2 cellular contexts compared by ENCODE assay signal in the genomic region with DNA sequence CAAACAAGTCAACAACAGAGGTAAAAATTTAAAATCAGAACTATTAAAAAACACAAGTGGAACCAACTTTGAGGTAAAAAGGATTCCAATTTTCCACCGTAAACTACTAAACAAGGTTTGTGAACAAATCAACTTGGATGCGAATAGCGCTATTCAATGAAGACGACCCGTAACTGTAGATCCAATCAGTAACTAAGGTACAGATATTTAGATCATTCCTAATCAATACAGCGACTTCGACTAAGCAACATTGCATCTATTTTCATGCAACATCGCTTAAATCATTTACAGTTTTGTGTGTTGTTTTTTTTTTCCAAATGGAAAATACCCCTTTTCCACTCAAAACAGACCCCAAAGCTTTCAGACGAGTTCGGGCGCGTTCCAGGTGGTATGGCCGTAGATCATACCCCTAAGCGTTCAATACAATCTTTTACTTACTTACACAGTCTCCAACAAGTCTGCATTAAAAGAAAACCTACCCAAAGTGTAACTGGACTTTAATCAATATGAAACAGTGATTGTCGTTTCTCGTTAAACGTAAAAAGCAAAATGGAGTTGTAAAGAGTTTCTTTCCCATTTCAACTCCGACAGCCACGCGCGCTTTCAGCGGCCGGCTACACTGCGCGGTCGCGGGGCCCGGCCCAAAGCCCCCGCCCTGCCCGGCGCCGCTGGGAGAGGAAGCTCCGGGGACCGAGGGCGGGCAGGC.
A peak's percentile ranks its signal among the peaks of the same experiment; 100 is the strongest.
TF ChIP-seq lines count a peak whose summit lies in the region.

No MANE protein-coding gene starts in this region.

TF ChIP-seq in GM12878, 131 proteins besides CTCF, POLR2A, EP300 and RAD21:
- TF ChIP-seq ZBED1 (IDR thresholded peaks at IDR 0.05; ENCODE audit: borderline replicate concordance) (no peak), PML (IDR thresholded peaks at IDR 0.05; ENCODE audit: low read length) (0 out of 2 replicates have a peak, but pooled peaks have one; percentile 10), SMAD1 (IDR thresholded peaks at IDR 0.05; ENCODE audit: low read depth, partially characterized antibody) (no peak), SIN3A (IDR thresholded peaks at IDR 0.05; ENCODE audit: low read depth, low read length) (0 out of 2 replicates have a peak, but pooled peaks have one; percentile 3), RCOR1 (conservative IDR thresholded peaks at IDR 0.05; ENCODE audit: low read depth, low read length) (no peak), ZSCAN29 (IDR thresholded peaks at IDR 0.05) (no peak)
- TF ChIP-seq, protein P1, sequence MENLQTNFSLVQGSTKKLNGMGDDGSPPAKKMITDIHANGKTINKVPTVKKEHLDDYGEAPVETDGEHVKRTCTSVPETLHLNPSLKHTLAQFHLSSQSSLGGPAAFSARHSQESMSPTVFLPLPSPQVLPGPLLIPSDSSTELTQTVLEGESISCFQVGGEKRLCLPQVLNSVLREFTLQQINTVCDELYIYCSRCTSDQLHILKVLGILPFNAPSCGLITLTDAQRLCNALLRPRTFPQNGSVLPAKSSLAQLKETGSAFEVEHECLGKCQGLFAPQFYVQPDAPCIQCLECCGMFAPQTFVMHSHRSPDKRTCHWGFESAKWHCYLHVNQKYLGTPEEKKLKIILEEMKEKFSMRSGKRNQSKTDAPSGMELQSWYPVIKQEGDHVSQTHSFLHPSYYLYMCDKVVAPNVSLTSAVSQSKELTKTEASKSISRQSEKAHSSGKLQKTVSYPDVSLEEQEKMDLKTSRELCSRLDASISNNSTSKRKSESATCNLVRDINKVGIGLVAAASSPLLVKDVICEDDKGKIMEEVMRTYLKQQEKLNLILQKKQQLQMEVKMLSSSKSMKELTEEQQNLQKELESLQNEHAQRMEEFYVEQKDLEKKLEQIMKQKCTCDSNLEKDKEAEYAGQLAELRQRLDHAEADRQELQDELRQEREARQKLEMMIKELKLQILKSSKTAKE (IDR thresholded peaks at IDR 0.05; ENCODE audit: low read depth, poor library complexity, severe bottlenecking) = no peak
- TF ChIP-seq, protein P2, sequence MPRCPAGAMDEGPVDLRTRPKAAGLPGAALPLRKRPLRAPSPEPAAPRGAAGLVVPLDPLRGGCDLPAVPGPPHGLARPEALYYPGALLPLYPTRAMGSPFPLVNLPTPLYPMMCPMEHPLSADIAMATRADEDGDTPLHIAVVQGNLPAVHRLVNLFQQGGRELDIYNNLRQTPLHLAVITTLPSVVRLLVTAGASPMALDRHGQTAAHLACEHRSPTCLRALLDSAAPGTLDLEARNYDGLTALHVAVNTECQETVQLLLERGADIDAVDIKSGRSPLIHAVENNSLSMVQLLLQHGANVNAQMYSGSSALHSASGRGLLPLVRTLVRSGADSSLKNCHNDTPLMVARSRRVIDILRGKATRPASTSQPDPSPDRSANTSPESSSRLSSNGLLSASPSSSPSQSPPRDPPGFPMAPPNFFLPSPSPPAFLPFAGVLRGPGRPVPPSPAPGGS (IDR thresholded peaks at IDR 0.05; ENCODE audit: borderline replicate concordance, insufficient read depth, low read depth, low read length, poor library complexity, severe bottlenecking) = no peak
- TF ChIP-seq, protein P3, sequence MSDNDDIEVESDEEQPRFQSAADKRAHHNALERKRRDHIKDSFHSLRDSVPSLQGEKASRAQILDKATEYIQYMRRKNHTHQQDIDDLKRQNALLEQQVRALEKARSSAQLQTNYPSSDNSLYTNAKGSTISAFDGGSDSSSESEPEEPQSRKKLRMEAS (IDR thresholded peaks at IDR 0.05; ENCODE audit: low read depth, low read length) = 0 out of 2 replicates have a peak, but pooled peaks have one; percentile 8

TF ChIP-seq in GM12891, 5 proteins besides CTCF, POLR2A, EP300 and RAD21:
- TF ChIP-seq SPI1 (IDR thresholded peaks at IDR 0.05; ENCODE audit: low read depth, low read length) (no peak), POU2F2 (IDR thresholded peaks at IDR 0.05; ENCODE audit: low read depth, low read length) (no peak), TAF1 (IDR thresholded peaks at IDR 0.05; ENCODE audit: low read depth, low read length) (no peak), POLR2AphosphoS5 (IDR thresholded peaks at IDR 0.05; ENCODE audit: low read depth, low read length) (no peak), PAX5 (IDR thresholded peaks at IDR 0.05; ENCODE audit: insufficient read depth, low read length, severe bottlenecking) (no peak)
TF ChIP-seq in GM12891: peak in this region for 0.
